ENCODE assay signal across 1 cellular context in the genomic region with DNA sequence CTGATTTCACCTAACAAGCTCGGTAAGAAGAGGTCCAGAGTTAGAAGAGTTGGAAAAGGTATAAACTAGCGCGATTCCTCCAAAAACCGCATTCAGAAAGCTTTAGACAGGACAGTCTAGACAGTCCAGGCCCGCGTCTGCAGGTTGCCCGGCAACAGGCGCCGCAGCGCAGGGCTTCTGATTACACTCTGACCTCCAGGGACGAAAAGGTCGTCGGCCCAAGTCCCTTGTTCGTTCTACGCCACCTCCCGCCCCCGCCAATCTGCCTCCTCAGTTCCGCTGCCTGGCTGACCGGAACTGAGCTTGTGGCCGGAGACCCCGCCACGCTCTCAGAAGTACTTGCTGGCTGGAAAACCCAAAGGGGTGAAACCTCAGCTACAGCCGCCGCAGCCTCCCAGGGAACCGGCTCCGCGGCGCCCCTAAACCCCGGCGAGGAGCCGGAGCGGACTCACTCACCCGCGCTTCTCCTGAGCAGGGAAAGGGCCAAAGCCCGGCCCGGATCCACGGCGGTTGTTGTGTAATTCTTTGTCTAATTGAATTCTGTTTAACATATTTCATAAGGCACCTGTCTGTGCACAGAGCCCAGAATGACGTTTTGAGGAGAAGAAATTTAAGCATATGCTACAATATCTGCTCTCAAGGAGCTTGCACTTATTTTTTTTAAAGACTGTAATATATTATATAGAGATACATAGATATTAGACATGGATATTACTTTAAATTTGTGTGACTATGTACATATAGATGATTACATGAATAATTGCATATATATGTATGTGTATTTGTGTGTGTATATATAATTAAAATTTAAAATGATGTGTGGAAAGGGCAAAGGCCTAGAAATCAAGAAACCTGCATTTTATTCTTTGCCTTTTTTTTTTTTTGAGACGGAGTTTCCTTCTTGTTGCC.
TF ChIP-seq lines count a peak whose summit lies in the region.

A gene (minus strand): TSS at position 407 of the 909 bp plus-strand sequence. CDS start 3,826 bp downstream, outside the sequence.

TF ChIP-seq in K562, 482 proteins besides CTCF, POLR2A, EP300 and RAD21 (continued from another document and continues in another):
- TF ChIP-seq, protein P1, sequence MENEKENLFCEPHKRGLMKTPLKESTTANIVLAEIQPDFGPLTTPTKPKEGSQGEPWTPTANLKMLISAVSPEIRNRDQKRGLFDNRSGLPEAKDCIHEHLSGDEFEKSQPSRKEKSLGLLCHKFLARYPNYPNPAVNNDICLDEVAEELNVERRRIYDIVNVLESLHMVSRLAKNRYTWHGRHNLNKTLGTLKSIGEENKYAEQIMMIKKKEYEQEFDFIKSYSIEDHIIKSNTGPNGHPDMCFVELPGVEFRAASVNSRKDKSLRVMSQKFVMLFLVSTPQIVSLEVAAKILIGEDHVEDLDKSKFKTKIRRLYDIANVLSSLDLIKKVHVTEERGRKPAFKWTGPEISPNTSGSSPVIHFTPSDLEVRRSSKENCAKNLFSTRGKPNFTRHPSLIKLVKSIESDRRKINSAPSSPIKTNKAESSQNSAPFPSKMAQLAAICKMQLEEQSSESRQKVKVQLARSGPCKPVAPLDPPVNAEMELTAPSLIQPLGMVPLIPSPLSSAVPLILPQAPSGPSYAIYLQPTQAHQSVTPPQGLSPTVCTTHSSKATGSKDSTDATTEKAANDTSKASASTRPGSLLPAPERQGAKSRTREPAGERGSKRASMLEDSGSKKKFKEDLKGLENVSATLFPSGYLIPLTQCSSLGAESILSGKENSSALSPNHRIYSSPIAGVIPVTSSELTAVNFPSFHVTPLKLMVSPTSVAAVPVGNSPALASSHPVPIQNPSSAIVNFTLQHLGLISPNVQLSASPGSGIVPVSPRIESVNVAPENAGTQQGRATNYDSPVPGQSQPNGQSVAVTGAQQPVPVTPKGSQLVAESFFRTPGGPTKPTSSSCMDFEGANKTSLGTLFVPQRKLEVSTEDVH (IDR thresholded peaks at IDR 0.05; ENCODE audit: low read depth, partially characterized antibody) = peak; percentile 52
- TF ChIP-seq ZNF57 (CRISPR knock-in tag; IDR thresholded peaks at IDR 0.05) (no peak), TEAD4 (IDR thresholded peaks at IDR 0.05; ENCODE audit: low read length) (peak; percentile 8; the same call in 1 of the 2 replicates), TEAD4 (CRISPR knock-in tag; IDR thresholded peaks at IDR 0.05; ENCODE audit: borderline replicate concordance) (no peak), CXXC5 (CRISPR knock-in tag; IDR thresholded peaks at IDR 0.05) (peak; percentile 81), CREB1 (IDR thresholded peaks at IDR 0.05) (0 out of 2 replicates have a peak, but pooled peaks have one; percentile 26), CREB1 (CRISPR knock-in tag; IDR thresholded peaks at IDR 0.05) (peak; percentile 32; the same call in 1 of the 2 replicates), L3MBTL2 (IDR thresholded peaks at IDR 0.05) (peak; percentile 51; the same call in 1 of the 2 replicates), JUND (IDR thresholded peaks at IDR 0.05; ENCODE audit: borderline replicate concordance, low read depth, low read length) (peak; percentile 54; the same call in 1 of the 2 replicates), JUND (tag; IDR thresholded peaks at IDR 0.05; ENCODE audit: borderline replicate concordance, low read depth, low read length) (peak; percentile 42; the same call in 1 of the 3 replicates), FOXM1 (IDR thresholded peaks at IDR 0.05; ENCODE audit: low read depth) (peak; percentile 87), FOXM1 (CRISPR knock-in tag; IDR thresholded peaks at IDR 0.05; ENCODE audit: low read depth) (no peak), ARID1B (IDR thresholded peaks at IDR 0.05) (peak; percentile 33; the same call in 1 of the 2 replicates), RNF2 (IDR thresholded peaks at IDR 0.05) (peak; percentile 73), ZBTB1 (CRISPR knock-in tag; IDR thresholded peaks at IDR 0.05; ENCODE audit: borderline replicate concordance, low read depth) (peak; percentile 99), SOX6 (IDR thresholded peaks at IDR 0.05) (peak; percentile 53), POU5F1 (IDR thresholded peaks at IDR 0.05; ENCODE audit: borderline replicate concordance, low read depth, low read length, partially characterized antibody) (no peak), RBM14 (IDR thresholded peaks at IDR 0.05; ENCODE audit: borderline replicate concordance, insufficient read depth, low read depth, low read length) (no peak), NUFIP1 (IDR thresholded peaks at IDR 0.05; ENCODE audit: partially characterized antibody) (peak; percentile 60), TRIM24 (IDR thresholded peaks at IDR 0.05) (0 out of 4 replicates have a peak, but pooled peaks of 1 of the 2 experiments have one; percentile 26), EHMT2 (IDR thresholded peaks at IDR 0.05) (no peak), YY1 (IDR thresholded peaks at IDR 0.05; ENCODE audit: borderline replicate concordance in 1 of 3, control insufficient read depth in 1 of 3, extremely low read depth in 1 of 3, insufficient read depth in 3 of 3, insufficient read length in 1 of 3, insufficient replicate concordance in 2 of 3, low read depth in 1 of 3, low read length in 2 of 3) (peak in 1 of 3 experiments; percentile 78), SP1 (CRISPR knock-in tag; IDR thresholded peaks at IDR 0.05) (peak; percentile 65; the same call in 1 of the 2 replicates), ZNF311 (CRISPR knock-in tag; IDR thresholded peaks at IDR 0.05) (no peak), ETV6 (IDR thresholded peaks at IDR 0.05; ENCODE audit: borderline replicate concordance in 1 of 2, low read depth in 2 of 2, low read length in 1 of 2) (no peak), ETV6 (CRISPR knock-in tag; IDR thresholded peaks at IDR 0.05; ENCODE audit: borderline replicate concordance) (peak; percentile 61; the same call in 1 of the 2 replicates)
- TF ChIP-seq, protein P2, sequence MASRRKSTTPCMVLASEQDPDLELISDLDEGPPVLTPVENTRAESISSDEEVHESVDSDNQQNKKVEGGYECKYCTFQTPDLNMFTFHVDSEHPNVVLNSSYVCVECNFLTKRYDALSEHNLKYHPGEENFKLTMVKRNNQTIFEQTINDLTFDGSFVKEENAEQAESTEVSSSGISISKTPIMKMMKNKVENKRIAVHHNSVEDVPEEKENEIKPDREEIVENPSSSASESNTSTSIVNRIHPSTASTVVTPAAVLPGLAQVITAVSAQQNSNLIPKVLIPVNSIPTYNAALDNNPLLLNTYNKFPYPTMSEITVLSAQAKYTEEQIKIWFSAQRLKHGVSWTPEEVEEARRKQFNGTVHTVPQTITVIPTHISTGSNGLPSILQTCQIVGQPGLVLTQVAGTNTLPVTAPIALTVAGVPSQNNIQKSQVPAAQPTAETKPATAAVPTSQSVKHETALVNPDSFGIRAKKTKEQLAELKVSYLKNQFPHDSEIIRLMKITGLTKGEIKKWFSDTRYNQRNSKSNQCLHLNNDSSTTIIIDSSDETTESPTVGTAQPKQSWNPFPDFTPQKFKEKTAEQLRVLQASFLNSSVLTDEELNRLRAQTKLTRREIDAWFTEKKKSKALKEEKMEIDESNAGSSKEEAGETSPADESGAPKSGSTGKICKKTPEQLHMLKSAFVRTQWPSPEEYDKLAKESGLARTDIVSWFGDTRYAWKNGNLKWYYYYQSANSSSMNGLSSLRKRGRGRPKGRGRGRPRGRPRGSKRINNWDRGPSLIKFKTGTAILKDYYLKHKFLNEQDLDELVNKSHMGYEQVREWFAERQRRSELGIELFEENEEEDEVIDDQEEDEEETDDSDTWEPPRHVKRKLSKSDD (conservative IDR thresholded peaks at IDR 0.05; ENCODE audit: low read length) = peak; percentile 74; the same call in 1 of the 2 replicates
- TF ChIP-seq, protein P3, sequence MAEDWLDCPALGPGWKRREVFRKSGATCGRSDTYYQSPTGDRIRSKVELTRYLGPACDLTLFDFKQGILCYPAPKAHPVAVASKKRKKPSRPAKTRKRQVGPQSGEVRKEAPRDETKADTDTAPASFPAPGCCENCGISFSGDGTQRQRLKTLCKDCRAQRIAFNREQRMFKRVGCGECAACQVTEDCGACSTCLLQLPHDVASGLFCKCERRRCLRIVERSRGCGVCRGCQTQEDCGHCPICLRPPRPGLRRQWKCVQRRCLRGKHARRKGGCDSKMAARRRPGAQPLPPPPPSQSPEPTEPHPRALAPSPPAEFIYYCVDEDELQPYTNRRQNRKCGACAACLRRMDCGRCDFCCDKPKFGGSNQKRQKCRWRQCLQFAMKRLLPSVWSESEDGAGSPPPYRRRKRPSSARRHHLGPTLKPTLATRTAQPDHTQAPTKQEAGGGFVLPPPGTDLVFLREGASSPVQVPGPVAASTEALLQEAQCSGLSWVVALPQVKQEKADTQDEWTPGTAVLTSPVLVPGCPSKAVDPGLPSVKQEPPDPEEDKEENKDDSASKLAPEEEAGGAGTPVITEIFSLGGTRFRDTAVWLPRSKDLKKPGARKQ (CRISPR knock-in tag; IDR thresholded peaks at IDR 0.05) = no peak
- TF ChIP-seq, protein P4, sequence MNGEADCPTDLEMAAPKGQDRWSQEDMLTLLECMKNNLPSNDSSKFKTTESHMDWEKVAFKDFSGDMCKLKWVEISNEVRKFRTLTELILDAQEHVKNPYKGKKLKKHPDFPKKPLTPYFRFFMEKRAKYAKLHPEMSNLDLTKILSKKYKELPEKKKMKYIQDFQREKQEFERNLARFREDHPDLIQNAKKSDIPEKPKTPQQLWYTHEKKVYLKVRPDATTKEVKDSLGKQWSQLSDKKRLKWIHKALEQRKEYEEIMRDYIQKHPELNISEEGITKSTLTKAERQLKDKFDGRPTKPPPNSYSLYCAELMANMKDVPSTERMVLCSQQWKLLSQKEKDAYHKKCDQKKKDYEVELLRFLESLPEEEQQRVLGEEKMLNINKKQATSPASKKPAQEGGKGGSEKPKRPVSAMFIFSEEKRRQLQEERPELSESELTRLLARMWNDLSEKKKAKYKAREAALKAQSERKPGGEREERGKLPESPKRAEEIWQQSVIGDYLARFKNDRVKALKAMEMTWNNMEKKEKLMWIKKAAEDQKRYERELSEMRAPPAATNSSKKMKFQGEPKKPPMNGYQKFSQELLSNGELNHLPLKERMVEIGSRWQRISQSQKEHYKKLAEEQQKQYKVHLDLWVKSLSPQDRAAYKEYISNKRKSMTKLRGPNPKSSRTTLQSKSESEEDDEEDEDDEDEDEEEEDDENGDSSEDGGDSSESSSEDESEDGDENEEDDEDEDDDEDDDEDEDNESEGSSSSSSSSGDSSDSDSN (IDR thresholded peaks at IDR 0.05; ENCODE audit: borderline replicate concordance in 1 of 2, low read depth in 2 of 2, low read length in 2 of 2) = peak in 1 of 2 experiments; percentile 64; a peak in 1 of 4 replicates
- TF ChIP-seq, protein P5, sequence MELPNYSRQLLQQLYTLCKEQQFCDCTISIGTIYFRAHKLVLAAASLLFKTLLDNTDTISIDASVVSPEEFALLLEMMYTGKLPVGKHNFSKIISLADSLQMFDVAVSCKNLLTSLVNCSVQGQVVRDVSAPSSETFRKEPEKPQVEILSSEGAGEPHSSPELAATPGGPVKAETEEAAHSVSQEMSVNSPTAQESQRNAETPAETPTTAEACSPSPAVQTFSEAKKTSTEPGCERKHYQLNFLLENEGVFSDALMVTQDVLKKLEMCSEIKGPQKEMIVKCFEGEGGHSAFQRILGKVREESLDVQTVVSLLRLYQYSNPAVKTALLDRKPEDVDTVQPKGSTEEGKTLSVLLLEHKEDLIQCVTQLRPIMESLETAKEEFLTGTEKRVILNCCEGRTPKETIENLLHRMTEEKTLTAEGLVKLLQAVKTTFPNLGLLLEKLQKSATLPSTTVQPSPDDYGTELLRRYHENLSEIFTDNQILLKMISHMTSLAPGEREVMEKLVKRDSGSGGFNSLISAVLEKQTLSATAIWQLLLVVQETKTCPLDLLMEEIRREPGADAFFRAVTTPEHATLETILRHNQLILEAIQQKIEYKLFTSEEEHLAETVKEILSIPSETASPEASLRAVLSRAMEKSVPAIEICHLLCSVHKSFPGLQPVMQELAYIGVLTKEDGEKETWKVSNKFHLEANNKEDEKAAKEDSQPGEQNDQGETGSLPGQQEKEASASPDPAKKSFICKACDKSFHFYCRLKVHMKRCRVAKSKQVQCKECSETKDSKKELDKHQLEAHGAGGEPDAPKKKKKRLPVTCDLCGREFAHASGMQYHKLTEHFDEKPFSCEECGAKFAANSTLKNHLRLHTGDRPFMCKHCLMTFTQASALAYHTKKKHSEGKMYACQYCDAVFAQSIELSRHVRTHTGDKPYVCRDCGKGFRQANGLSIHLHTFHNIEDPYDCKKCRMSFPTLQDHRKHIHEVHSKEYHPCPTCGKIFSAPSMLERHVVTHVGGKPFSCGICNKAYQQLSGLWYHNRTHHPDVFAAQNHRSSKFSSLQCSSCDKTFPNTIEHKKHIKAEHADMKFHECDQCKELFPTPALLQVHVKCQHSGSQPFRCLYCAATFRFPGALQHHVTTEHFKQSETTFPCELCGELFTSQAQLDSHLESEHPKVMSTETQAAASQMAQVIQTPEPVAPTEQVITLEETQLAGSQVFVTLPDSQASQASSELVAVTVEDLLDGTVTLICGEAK (IDR thresholded peaks at IDR 0.05) = peak; percentile 69
- TF ChIP-seq, protein P5 (CRISPR knock-in tag; IDR thresholded peaks at IDR 0.05) = no peak
- TF ChIP-seq, protein P6, sequence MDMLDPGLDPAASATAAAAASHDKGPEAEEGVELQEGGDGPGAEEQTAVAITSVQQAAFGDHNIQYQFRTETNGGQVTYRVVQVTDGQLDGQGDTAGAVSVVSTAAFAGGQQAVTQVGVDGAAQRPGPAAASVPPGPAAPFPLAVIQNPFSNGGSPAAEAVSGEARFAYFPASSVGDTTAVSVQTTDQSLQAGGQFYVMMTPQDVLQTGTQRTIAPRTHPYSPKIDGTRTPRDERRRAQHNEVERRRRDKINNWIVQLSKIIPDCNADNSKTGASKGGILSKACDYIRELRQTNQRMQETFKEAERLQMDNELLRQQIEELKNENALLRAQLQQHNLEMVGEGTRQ (CRISPR knock-in tag; IDR thresholded peaks at IDR 0.05) = no peak
